1 cellular context compared by ENCODE assay signal in the genomic region with DNA sequence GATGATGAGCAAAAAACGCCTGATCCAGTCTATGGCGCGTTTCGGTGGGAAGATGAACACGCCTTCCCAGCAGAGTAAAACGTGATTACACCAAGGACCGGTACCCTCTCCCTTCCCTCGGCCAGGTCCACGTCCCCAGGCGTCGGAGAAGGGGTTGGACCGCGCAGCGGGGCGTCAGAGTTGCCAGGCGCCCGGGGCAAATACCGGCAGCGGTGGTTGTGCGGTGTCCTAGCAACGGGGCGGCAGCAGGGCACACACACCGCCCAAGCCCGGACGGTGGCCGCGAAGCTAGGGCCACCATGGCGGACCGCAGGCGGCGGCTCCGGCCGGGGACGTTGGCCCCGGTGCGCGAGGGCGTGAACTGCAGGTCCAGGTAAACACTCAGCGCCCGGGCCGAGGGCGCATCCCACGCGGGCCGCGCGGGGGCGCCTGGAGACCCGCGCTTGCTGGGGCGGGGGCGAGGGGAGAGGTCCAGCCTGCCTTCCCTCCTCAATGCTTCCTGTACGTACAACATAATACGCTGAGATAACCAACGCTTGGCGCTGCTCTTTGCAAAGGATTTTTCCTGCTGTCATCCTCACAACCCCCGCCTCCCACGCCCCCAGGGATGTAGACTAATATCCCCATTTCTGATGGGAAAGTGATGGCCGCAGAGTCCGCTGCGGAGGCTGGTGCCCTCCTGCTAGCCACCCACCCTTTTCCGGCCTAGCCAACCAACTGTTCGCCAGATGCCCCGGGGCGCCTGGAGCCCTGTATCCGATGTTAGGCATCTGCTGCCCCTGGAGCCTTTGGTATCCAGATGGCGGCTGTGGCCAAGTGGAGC.
TF ChIP-seq lines count a peak whose summit lies in the region.

A gene with protein sequence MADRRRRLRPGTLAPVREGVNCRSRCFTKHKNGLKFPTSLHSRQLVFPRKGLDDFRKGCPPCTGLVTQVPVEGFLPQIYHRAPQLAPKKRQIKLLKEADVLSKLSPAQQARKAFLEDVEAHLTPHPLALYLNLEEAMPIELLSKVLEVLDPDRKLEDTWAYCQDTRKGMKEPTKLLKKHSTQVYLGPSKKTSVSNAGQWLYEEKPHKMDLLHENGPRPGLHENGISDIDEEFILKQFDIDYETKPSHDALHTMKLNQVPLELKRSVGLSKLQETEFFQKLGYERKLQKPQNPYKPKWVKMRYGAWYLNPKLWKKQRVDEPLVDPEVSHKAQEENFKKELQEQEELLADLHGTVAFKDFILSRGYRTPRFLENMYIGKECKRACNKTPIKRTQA (plus strand): TSS at position 274 of the 823 bp plus-strand sequence. CDS start 26 bp downstream, at position 300.

TF ChIP-seq in HepG2, 621 proteins besides CTCF, POLR2A, EP300 and RAD21 (continued from another document and continues in another):
- TF ChIP-seq, protein P1, sequence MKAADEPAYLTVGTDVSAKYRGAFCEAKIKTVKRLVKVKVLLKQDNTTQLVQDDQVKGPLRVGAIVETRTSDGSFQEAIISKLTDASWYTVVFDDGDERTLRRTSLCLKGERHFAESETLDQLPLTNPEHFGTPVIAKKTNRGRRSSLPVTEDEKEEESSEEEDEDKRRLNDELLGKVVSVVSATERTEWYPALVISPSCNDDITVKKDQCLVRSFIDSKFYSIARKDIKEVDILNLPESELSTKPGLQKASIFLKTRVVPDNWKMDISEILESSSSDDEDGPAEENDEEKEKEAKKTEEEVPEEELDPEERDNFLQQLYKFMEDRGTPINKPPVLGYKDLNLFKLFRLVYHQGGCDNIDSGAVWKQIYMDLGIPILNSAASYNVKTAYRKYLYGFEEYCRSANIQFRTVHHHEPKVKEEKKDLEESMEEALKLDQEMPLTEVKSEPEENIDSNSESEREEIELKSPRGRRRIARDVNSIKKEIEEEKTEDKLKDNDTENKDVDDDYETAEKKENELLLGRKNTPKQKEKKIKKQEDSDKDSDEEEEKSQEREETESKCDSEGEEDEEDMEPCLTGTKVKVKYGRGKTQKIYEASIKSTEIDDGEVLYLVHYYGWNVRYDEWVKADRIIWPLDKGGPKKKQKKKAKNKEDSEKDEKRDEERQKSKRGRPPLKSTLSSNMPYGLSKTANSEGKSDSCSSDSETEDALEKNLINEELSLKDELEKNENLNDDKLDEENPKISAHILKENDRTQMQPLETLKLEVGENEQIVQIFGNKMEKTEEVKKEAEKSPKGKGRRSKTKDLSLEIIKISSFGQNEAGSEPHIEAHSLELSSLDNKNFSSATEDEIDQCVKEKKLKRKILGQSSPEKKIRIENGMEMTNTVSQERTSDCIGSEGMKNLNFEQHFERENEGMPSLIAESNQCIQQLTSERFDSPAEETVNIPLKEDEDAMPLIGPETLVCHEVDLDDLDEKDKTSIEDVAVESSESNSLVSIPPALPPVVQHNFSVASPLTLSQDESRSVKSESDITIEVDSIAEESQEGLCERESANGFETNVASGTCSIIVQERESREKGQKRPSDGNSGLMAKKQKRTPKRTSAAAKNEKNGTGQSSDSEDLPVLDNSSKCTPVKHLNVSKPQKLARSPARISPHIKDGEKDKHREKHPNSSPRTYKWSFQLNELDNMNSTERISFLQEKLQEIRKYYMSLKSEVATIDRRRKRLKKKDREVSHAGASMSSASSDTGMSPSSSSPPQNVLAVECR (CRISPR knock-in tag; IDR thresholded peaks at IDR 0.05; ENCODE audit: borderline replicate concordance), result peak; percentile 79; the same call in 1 of the 2 replicates
- TF ChIP-seq YEATS2 (CRISPR knock-in tag; IDR thresholded peaks at IDR 0.05; ENCODE audit: borderline replicate concordance) (peak; percentile 61; the same call in 1 of the 2 replicates), ZNF564 (CRISPR knock-in tag; IDR thresholded peaks at IDR 0.05) (no peak; the same call in 1 of the 2 replicates), ZNF607 (CRISPR knock-in tag; IDR thresholded peaks at IDR 0.05; ENCODE audit: borderline replicate concordance) (peak; percentile 57; the same call in 1 of the 2 replicates), ETV5 (CRISPR knock-in tag; IDR thresholded peaks at IDR 0.05; ENCODE audit: borderline replicate concordance) (peak; percentile 21; the same call in 1 of the 2 replicates), ZNF737 (CRISPR knock-in tag; IDR thresholded peaks at IDR 0.05; ENCODE audit: borderline replicate concordance) (no peak), SAP130 (CRISPR knock-in tag; IDR thresholded peaks at IDR 0.05; ENCODE audit: low read depth) (peak; percentile 87), NFE2L1 (CRISPR knock-in tag; IDR thresholded peaks at IDR 0.05; ENCODE audit: borderline replicate concordance) (no peak), NR2F6 (IDR thresholded peaks at IDR 0.05) (no peak), NR2F6 (CRISPR knock-in tag; IDR thresholded peaks at IDR 0.05) (0 out of 2 replicates have a peak, but pooled peaks have one; percentile 58), ZNF121 (CRISPR knock-in tag; IDR thresholded peaks at IDR 0.05) (peak; percentile 54; the same call in 1 of the 2 replicates), ZNF230 (CRISPR knock-in tag; IDR thresholded peaks at IDR 0.05) (no peak; the same call in 1 of the 2 replicates), SOX13 (IDR thresholded peaks at IDR 0.05) (no peak), SOX13 (CRISPR knock-in tag; conservative IDR thresholded peaks at IDR 0.05 in 1 of 2, IDR thresholded peaks at IDR 0.05 in 1 of 2) (peak in 1 of 2 experiments; percentile 62; a peak in 1 of 4 replicates), ZBTB3 (CRISPR knock-in tag; IDR thresholded peaks at IDR 0.05; ENCODE audit: borderline replicate concordance, low read depth) (no peak), TSC22D2 (CRISPR knock-in tag; IDR thresholded peaks at IDR 0.05; ENCODE audit: borderline replicate concordance) (peak; percentile 42; the same call in 1 of the 2 replicates), ETV6 (CRISPR knock-in tag; conservative IDR thresholded peaks at IDR 0.05) (0 out of 2 replicates have a peak, but pooled peaks have one; percentile 34), THAP11 (CRISPR knock-in tag; IDR thresholded peaks at IDR 0.05) (peak; percentile 70), BRD4 (CRISPR knock-in tag; IDR thresholded peaks at IDR 0.05) (no peak), STAG1 (CRISPR knock-in tag; IDR thresholded peaks at IDR 0.05) (peak; percentile 83), ZNF761 (CRISPR knock-in tag; conservative IDR thresholded peaks at IDR 0.05) (no peak), ZNF678 (CRISPR knock-in tag; IDR thresholded peaks at IDR 0.05) (no peak), ATF7-NPFF (CRISPR knock-in tag; IDR thresholded peaks at IDR 0.05; ENCODE audit: low read depth) (no peak), HNF4G (IDR thresholded peaks at IDR 0.05; ENCODE audit: borderline replicate concordance, low read depth, low read length) (peak; percentile 62; the same call in 1 of the 2 replicates), HNF4G (CRISPR knock-in tag; IDR thresholded peaks at IDR 0.05; ENCODE audit: borderline replicate concordance, low read depth) (no peak), ZNF546 (CRISPR knock-in tag; conservative IDR thresholded peaks at IDR 0.05) (peak; percentile 81; the same call in 1 of the 2 replicates), KDM1A (CRISPR knock-in tag; IDR thresholded peaks at IDR 0.05) (peak; percentile 17; the same call in 1 of the 2 replicates), PPARG (CRISPR knock-in tag; conservative IDR thresholded peaks at IDR 0.05) (0 out of 2 replicates have a peak, but pooled peaks have one; percentile 32), DNMT1 (CRISPR knock-in tag; IDR thresholded peaks at IDR 0.05) (peak; percentile 40; the same call in 1 of the 2 replicates), SOX6 (IDR thresholded peaks at IDR 0.05) (no peak), SOX6 (CRISPR knock-in tag; IDR thresholded peaks at IDR 0.05) (peak; percentile 73), SMAD3 (CRISPR knock-in tag; IDR thresholded peaks at IDR 0.05) (no peak), RXRB (CRISPR knock-in tag; IDR thresholded peaks at IDR 0.05; ENCODE audit: borderline replicate concordance) (peak; percentile 48; the same call in 1 of the 2 replicates), HOXA9 (CRISPR knock-in tag; IDR thresholded peaks at IDR 0.05; ENCODE audit: borderline replicate concordance) (peak; percentile 55; the same call in 1 of the 2 replicates), KAT8 (CRISPR knock-in tag; IDR thresholded peaks at IDR 0.05) (peak; percentile 71), HMG20B (CRISPR knock-in tag; conservative IDR thresholded peaks at IDR 0.05) (no peak), IKZF4 (CRISPR knock-in tag; IDR thresholded peaks at IDR 0.05; ENCODE audit: borderline replicate concordance, low read depth, not compliant biosample characterization) (no peak), ZNF660 (CRISPR knock-in tag; IDR thresholded peaks at IDR 0.05; ENCODE audit: borderline replicate concordance, low read depth) (no peak), ZFP37 (CRISPR knock-in tag; IDR thresholded peaks at IDR 0.05; ENCODE audit: borderline replicate concordance) (peak; percentile 41; the same call in 1 of the 2 replicates)
- TF ChIP-seq, protein P2, sequence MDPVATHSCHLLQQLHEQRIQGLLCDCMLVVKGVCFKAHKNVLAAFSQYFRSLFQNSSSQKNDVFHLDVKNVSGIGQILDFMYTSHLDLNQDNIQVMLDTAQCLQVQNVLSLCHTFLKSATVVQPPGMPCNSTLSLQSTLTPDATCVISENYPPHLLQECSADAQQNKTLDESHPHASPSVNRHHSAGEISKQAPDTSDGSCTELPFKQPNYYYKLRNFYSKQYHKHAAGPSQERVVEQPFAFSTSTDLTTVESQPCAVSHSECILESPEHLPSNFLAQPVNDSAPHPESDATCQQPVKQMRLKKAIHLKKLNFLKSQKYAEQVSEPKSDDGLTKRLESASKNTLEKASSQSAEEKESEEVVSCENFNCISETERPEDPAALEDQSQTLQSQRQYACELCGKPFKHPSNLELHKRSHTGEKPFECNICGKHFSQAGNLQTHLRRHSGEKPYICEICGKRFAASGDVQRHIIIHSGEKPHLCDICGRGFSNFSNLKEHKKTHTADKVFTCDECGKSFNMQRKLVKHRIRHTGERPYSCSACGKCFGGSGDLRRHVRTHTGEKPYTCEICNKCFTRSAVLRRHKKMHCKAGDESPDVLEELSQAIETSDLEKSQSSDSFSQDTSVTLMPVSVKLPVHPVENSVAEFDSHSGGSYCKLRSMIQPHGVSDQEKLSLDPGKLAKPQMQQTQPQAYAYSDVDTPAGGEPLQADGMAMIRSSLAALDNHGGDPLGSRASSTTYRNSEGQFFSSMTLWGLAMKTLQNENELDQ (CRISPR knock-in tag; IDR thresholded peaks at IDR 0.05; ENCODE audit: borderline replicate concordance), result no peak
- TF ChIP-seq, protein P3, sequence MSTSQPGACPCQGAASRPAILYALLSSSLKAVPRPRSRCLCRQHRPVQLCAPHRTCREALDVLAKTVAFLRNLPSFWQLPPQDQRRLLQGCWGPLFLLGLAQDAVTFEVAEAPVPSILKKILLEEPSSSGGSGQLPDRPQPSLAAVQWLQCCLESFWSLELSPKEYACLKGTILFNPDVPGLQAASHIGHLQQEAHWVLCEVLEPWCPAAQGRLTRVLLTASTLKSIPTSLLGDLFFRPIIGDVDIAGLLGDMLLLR (CRISPR knock-in tag; IDR thresholded peaks at IDR 0.05), result peak; percentile 88; the same call in 1 of the 2 replicates
- TF ChIP-seq, protein P4, sequence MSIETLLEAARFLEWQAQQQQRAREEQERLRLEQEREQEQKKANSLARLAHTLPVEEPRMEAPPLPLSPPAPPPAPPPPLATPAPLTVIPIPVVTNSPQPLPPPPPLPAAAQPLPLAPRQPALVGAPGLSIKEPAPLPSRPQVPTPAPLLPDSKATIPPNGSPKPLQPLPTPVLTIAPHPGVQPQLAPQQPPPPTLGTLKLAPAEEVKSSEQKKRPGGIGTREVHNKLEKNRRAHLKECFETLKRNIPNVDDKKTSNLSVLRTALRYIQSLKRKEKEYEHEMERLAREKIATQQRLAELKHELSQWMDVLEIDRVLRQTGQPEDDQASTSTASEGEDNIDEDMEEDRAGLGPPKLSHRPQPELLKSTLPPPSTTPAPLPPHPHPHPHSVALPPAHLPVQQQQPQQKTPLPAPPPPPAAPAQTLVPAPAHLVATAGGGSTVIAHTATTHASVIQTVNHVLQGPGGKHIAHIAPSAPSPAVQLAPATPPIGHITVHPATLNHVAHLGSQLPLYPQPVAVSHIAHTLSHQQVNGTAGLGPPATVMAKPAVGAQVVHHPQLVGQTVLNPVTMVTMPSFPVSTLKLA (IDR thresholded peaks at IDR 0.05), result no peak
- TF ChIP-seq, protein P5, sequence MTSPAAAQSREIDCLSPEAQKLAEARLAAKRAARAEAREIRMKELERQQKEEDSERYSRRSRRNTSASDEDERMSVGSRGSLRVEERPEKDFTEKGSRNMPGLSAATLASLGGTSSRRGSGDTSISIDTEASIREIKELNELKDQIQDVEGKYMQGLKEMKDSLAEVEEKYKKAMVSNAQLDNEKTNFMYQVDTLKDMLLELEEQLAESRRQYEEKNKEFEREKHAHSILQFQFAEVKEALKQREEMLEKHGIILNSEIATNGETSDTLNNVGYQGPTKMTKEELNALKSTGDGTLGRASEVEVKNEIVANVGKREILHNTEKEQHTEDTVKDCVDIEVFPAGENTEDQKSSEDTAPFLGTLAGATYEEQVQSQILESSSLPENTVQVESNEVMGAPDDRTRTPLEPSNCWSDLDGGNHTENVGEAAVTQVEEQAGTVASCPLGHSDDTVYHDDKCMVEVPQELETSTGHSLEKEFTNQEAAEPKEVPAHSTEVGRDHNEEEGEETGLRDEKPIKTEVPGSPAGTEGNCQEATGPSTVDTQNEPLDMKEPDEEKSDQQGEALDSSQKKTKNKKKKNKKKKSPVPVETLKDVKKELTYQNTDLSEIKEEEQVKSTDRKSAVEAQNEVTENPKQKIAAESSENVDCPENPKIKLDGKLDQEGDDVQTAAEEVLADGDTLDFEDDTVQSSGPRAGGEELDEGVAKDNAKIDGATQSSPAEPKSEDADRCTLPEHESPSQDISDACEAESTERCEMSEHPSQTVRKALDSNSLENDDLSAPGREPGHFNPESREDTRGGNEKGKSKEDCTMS (CRISPR knock-in tag; conservative IDR thresholded peaks at IDR 0.05), result no peak
- TF ChIP-seq, protein P6, sequence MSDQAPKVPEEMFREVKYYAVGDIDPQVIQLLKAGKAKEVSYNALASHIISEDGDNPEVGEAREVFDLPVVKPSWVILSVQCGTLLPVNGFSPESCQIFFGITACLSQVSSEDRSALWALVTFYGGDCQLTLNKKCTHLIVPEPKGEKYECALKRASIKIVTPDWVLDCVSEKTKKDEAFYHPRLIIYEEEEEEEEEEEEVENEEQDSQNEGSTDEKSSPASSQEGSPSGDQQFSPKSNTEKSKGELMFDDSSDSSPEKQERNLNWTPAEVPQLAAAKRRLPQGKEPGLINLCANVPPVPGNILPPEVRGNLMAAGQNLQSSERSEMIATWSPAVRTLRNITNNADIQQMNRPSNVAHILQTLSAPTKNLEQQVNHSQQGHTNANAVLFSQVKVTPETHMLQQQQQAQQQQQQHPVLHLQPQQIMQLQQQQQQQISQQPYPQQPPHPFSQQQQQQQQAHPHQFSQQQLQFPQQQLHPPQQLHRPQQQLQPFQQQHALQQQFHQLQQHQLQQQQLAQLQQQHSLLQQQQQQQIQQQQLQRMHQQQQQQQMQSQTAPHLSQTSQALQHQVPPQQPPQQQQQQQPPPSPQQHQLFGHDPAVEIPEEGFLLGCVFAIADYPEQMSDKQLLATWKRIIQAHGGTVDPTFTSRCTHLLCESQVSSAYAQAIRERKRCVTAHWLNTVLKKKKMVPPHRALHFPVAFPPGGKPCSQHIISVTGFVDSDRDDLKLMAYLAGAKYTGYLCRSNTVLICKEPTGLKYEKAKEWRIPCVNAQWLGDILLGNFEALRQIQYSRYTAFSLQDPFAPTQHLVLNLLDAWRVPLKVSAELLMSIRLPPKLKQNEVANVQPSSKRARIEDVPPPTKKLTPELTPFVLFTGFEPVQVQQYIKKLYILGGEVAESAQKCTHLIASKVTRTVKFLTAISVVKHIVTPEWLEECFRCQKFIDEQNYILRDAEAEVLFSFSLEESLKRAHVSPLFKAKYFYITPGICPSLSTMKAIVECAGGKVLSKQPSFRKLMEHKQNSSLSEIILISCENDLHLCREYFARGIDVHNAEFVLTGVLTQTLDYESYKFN (CRISPR knock-in tag; conservative IDR thresholded peaks at IDR 0.05), result peak; percentile 59
